Comparison of ENCODE assay signal across 8 cellular contexts in the genomic region with DNA sequence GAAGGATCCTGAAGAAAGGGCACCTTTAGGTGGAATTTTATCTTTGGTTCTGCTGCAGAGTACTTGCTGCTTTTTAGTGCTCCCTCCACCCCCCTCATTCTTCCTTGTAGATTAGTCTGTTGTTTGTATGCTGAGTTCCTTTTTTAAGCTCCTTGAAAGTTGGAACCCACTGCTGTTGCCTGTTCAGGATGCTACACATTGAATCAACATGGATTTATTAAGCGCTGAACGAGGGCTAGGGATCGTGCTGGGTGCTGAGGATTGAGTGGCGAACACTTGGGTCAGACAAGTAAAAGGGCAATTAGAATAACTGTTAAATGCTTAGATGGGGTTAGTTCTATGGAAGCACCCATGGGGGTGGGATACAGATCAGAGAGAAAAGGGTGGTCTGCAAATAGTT. TPM values are rescaled to one million over a fixed set of nuclear protein-coding genes. Genes with fewer than 3 reads are reported as not detected.
DNase-seq lines count a peak whose midpoint lies in the region; ATAC-seq and TF ChIP-seq lines count a peak whose summit lies in the region.

No MANE protein-coding gene starts in this region.

- CTCF ChIA-PET in T-cell (lab: Charles Lee): interaction anchor here (0.6 to 1.9 kb wide), 3 partner anchors 71 to 221 kb away, joined by 3 to 6 read pairs (median 3); a partner anchor contains a TSS

- H3K36me3 ChIP-seq in GM23338 (ENCODE audit: insufficient read depth): no peaks in the 10 kb centered on the region
- H3K36me3 ChIP-seq in skeletal muscle satellite cell (ENCODE audit: insufficient read depth, low read length): no peaks in the 10 kb centered on the region

- H3K4me2 ChIP-seq in GM23338: peak overlapping the region; percentile 75
- H3K4me2 ChIP-seq in skeletal muscle satellite cell (ENCODE audit: low read length): peak overlapping the region; percentile 88

- no peaks in the 10 kb centered on the region for H3K9me2 ChIP-seq in GM23338 (ENCODE audit: insufficient read depth)

- H3K27me3 Mint-ChIP-seq in GM23338 (ENCODE audit: insufficient read depth, low read depth, poor library complexity) (peaks cover 20% of the 10 kb centered on the region), T-cell (no peaks in the 10 kb centered on the region)

- peak overlapping the region; percentile 84 for H3K9ac ChIP-seq in skeletal muscle satellite cell (ENCODE audit: low read depth, low read length)

- peaks cover 33% of the 10 kb centered on the region for H3K4me1 Mint-ChIP-seq in GM23338
- H3K4me1 Mint-ChIP-seq in T-cell: peaks cover 60 to 72% (median 64%) of the 10 kb centered on the region in 3 donors

- DNase-seq in GM23338 (ENCODE audit: low spot score): no peak
- no peak for DNase-seq in T-cell
- no peak for DNase-seq in foreskin fibroblast
- DNase-seq in Ammon's horn (ENCODE audit: low spot score): no peak
- no peak for DNase-seq in NCI-H2227 (lab: John Stamatoyannopoulos, UW; ENCODE audit: unreplicated experiment)
- no peak for DNase-seq in activated CD8-positive, alpha-beta memory T cell treated with anti-CD3 and anti-CD28 coated beads, Interleukin-2, amount 50 U/mL, for 4 hours

- H3K79me2 ChIP-seq in GM23338 (replicated peaks; ENCODE audit: insufficient read depth): no peaks in the 10 kb centered on the region

- H3K4me1 ChIP-seq in GM23338 (ENCODE audit: insufficient read depth): peaks cover 27% of the 10 kb centered on the region
- H3K4me1 ChIP-seq in skeletal muscle satellite cell (ENCODE audit: control insufficient read depth, insufficient read depth, low read length): peaks cover 42% of the 10 kb centered on the region

- TF ChIP-seq CTCF in GM23338 (conservative IDR thresholded peaks at IDR 0.05; ENCODE audit: low read depth in 2 of 2) (no peak), foreskin fibroblast (IDR thresholded peaks at IDR 0.05; ENCODE audit: low read depth, low read length) (no peak)

- 0 out of 2 replicates have a peak overlapping the region, but pooled peaks have one; percentile 26 for H2AFZ ChIP-seq in GM23338

- H3K27ac ChIP-seq in GM23338 (ENCODE audit: low read depth): no peak overlapping the region

- peak overlapping the region; percentile 62 for H3K4me3 ChIP-seq in GM23338
- peak overlapping the region; percentile 67 to 77 for H3K4me3 ChIP-seq in foreskin fibroblast (ENCODE audit: low read depth in 1 of 2, low read length in 2 of 2)
- peak overlapping the region; percentile 80 for H3K4me3 ChIP-seq in skeletal muscle satellite cell (ENCODE audit: low read length)

- H3K27ac Mint-ChIP-seq in GM23338: no peak overlapping the region
- peak overlapping the region; percentile 98 to 100 for H3K27ac Mint-ChIP-seq in T-cell

- peaks cover 16% of the 10 kb centered on the region; the same call in 2 of the 3 replicates for H3K36me3 Mint-ChIP-seq in GM23338 (ENCODE audit: low read depth)
- peaks cover 32% of the 10 kb centered on the region for H3K36me3 Mint-ChIP-seq in T-cell

- no peaks in the 10 kb centered on the region for H3F3A ChIP-seq in GM23338 (replicated peaks; ENCODE audit: low read depth)

- H4K20me1 ChIP-seq in GM23338 (replicated peaks; ENCODE audit: insufficient read depth): no peaks in the 10 kb centered on the region

- H3K9me3 Mint-ChIP-seq in GM23338 (peaks cover 24% of the 10 kb centered on the region), T-cell (peaks cover 7 to 13% (median 9%) of the 10 kb centered on the region in 3 donors)

- H3K4me3 Mint-ChIP-seq in GM23338 (peak overlapping the region; percentile 94), T-cell (peak overlapping the region; percentile 96 to 99 (median 97))

- H3K27me3 ChIP-seq in GM23338 (ENCODE audit: insufficient read depth) (peaks cover 7% of the 10 kb centered on the region; the same call in 1 of the 2 replicates), skeletal muscle satellite cell (ENCODE audit: control insufficient read depth, insufficient read depth, low read length) (no peaks in the 10 kb centered on the region)

- ATAC-seq in GM23338: no peak
- ATAC-seq in T-cell (replicated peaks in 1 of 4): no peak
- no peak for ATAC-seq in HG03571 (IDR thresholded peaks at IDR 0.05; ENCODE audit: unreplicated experiment)

- no peaks in the 10 kb centered on the region for H3K9me3 ChIP-seq in skeletal muscle satellite cell (replicated peaks; ENCODE audit: low read length)

- POLR2A ChIA-PET in T-cell (lab: Charles Lee): interaction anchor here in 1 of 2 donors (0.6 to 1.3 kb wide), 3 partner anchors 70 to 634 kb away, joined by 3 to 7 read pairs (median 4); a partner anchor contains a TSS

TF ChIP-seq in GM23338, 12 proteins besides CTCF, POLR2A, EP300 and RAD21:
- TF ChIP-seq, protein P1, sequence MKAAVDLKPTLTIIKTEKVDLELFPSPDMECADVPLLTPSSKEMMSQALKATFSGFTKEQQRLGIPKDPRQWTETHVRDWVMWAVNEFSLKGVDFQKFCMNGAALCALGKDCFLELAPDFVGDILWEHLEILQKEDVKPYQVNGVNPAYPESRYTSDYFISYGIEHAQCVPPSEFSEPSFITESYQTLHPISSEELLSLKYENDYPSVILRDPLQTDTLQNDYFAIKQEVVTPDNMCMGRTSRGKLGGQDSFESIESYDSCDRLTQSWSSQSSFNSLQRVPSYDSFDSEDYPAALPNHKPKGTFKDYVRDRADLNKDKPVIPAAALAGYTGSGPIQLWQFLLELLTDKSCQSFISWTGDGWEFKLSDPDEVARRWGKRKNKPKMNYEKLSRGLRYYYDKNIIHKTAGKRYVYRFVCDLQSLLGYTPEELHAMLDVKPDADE (IDR thresholded peaks at IDR 0.05): no peak
- TF ChIP-seq CREB1 (CRISPR knock-in tag; IDR thresholded peaks at IDR 0.05; ENCODE audit: low read depth): no peak
TF ChIP-seq in GM23338: peak in this region for 0.

RNA-seq across cellular contexts. Expression of a gene that starts 0.9 kb away (rescaled TPM):
- total RNA-seq in GM23338 (2014; rRNA removed; shearing (Covaris generic)): 12.3 and 12.6 TPM in 2 replicates
- polyA plus RNA-seq in GM23338 (2016; fragmentation: Nextera tagmentation; extraction: Ambion mirVana): 14.1 and 17.7 TPM in 2 replicates
- 10 to 100 TPM in 4 of 5 donors, 1 to 10 TPM in 1; 8.4 to 13.6 (median 12.2) TPM for total RNA-seq in T-cell
- total RNA-seq in skeletal muscle satellite cell (2012; rRNA removed): 1.3 and 2.4 TPM in 2 replicates
